In the genomic region with DNA sequence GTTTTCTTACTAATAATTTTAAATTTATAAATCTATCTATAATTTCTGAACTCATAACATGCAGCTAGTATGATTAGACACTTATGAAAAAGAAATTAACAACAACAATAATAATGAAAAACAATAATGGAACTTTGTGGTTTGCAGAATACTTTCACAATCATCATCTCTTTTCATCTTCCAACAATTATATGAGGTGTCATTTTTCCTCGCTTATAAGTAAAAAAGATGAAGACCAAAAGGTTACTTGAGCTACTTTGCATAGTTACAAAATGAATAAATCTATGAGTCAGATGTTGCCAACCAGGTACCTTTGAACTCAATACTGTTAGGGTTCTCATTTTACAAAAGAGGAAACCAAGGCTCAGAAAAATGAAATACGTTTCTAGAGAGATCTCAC, we compare ENCODE assay signal across 1 cellular context.
TF ChIP-seq lines count a peak whose summit lies in the region.

No MANE protein-coding gene starts in this region.

TF ChIP-seq in GM12878, 131 proteins besides CTCF, POLR2A, EP300 and RAD21 (continued from another document and continues in another):
- TF ChIP-seq CBFB (IDR thresholded peaks at IDR 0.05; ENCODE audit: low read depth) (no peak), ZNF24 (IDR thresholded peaks at IDR 0.05) (no peak), ZNF384 (IDR thresholded peaks at IDR 0.05; ENCODE audit: borderline replicate concordance, low read depth, low read length) (no peak), MYB (IDR thresholded peaks at IDR 0.05; ENCODE audit: borderline replicate concordance, low read depth, low read length) (no peak), BCL11A (IDR thresholded peaks at IDR 0.05; ENCODE audit: low read depth, low read length) (peak; percentile 59), CHD4 (IDR thresholded peaks at IDR 0.05) (no peak), NFIC (IDR thresholded peaks at IDR 0.05; ENCODE audit: low read depth, low read length) (peak; percentile 80), TCF12 (IDR thresholded peaks at IDR 0.05; ENCODE audit: low read depth, low read length) (no peak), MTA3 (IDR thresholded peaks at IDR 0.05; ENCODE audit: borderline replicate concordance, low read length) (no peak), TCF3 (IDR thresholded peaks at IDR 0.05; ENCODE audit: borderline replicate concordance, insufficient read depth, low read depth, low read length) (no peak), CEBPB (IDR thresholded peaks at IDR 0.05; ENCODE audit: borderline replicate concordance in 1 of 2, low read depth in 2 of 2, low read length in 2 of 2) (no peak), FOS (IDR thresholded peaks at IDR 0.05; ENCODE audit: borderline replicate concordance, extremely low read depth, insufficient read length) (no peak), RUNX3 (IDR thresholded peaks at IDR 0.05; ENCODE audit: low read length) (peak; percentile 84), STAT1 (conservative IDR thresholded peaks at IDR 0.05) (no peak), RCOR1 (conservative IDR thresholded peaks at IDR 0.05; ENCODE audit: low read depth, low read length) (no peak), SUZ12 (IDR thresholded peaks at IDR 0.05; ENCODE audit: unreplicated experiment) (no peak), DPF2 (IDR thresholded peaks at IDR 0.05) (peak; percentile 84), HDAC2 (IDR thresholded peaks at IDR 0.05) (no peak), IRF4 (IDR thresholded peaks at IDR 0.05; ENCODE audit: low read depth, low read length) (peak; percentile 46; the same call in 1 of the 2 replicates), WRNIP1 (IDR thresholded peaks at IDR 0.05; ENCODE audit: borderline replicate concordance, low read depth, low read length) (no peak), BRCA1 (IDR thresholded peaks at IDR 0.05; ENCODE audit: low read depth, low read length) (no peak), BHLHE40 (IDR thresholded peaks at IDR 0.05; ENCODE audit: borderline replicate concordance in 1 of 2, low read depth in 2 of 2, low read length in 1 of 2) (peak; percentile 9 to 15; a peak in 1 of 4 replicates), JUNB (IDR thresholded peaks at IDR 0.05) (peak; percentile 90), CBX5 (IDR thresholded peaks at IDR 0.05; ENCODE audit: low read depth) (no peak), CHD2 (IDR thresholded peaks at IDR 0.05; ENCODE audit: borderline replicate concordance, low read depth, low read length) (no peak), TARDBP (IDR thresholded peaks at IDR 0.05; ENCODE audit: borderline replicate concordance) (no peak), ZNF217 (IDR thresholded peaks at IDR 0.05) (peak; percentile 76), PML (IDR thresholded peaks at IDR 0.05; ENCODE audit: low read length) (no peak), SRF (IDR thresholded peaks at IDR 0.05; ENCODE audit: low read depth in 2 of 2, low read length in 2 of 2) (no peak), ESRRA (IDR thresholded peaks at IDR 0.05; ENCODE audit: low read length) (no peak), PAX5 (IDR thresholded peaks at IDR 0.05; ENCODE audit: borderline replicate concordance, low read depth, low read length) (no peak), NFYA (IDR thresholded peaks at IDR 0.05; ENCODE audit: borderline replicate concordance, low read depth, low read length) (no peak), MXI1 (IDR thresholded peaks at IDR 0.05; ENCODE audit: low read depth, low read length) (no peak), ATF7 (IDR thresholded peaks at IDR 0.05; ENCODE audit: low read depth) (peak; percentile 78), EGR1 (IDR thresholded peaks at IDR 0.05; ENCODE audit: borderline replicate concordance in 1 of 2, low read depth in 2 of 2, low read length in 2 of 2) (no peak), HCFC1 (IDR thresholded peaks at IDR 0.05; ENCODE audit: low read length) (no peak), MEF2A (IDR thresholded peaks at IDR 0.05; ENCODE audit: insufficient read depth, low read depth, low read length) (0 out of 2 replicates have a peak, but pooled peaks have one; percentile 54), JUND (IDR thresholded peaks at IDR 0.05; ENCODE audit: low read depth, low read length) (no peak)
- TF ChIP-seq, protein P1, sequence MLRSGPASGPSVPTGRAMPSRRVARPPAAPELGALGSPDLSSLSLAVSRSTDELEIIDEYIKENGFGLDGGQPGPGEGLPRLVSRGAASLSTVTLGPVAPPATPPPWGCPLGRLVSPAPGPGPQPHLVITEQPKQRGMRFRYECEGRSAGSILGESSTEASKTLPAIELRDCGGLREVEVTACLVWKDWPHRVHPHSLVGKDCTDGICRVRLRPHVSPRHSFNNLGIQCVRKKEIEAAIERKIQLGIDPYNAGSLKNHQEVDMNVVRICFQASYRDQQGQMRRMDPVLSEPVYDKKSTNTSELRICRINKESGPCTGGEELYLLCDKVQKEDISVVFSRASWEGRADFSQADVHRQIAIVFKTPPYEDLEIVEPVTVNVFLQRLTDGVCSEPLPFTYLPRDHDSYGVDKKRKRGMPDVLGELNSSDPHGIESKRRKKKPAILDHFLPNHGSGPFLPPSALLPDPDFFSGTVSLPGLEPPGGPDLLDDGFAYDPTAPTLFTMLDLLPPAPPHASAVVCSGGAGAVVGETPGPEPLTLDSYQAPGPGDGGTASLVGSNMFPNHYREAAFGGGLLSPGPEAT (IDR thresholded peaks at IDR 0.05; ENCODE audit: low read depth): 0 out of 2 replicates have a peak, but pooled peaks have one; percentile 16
- TF ChIP-seq, protein P2, sequence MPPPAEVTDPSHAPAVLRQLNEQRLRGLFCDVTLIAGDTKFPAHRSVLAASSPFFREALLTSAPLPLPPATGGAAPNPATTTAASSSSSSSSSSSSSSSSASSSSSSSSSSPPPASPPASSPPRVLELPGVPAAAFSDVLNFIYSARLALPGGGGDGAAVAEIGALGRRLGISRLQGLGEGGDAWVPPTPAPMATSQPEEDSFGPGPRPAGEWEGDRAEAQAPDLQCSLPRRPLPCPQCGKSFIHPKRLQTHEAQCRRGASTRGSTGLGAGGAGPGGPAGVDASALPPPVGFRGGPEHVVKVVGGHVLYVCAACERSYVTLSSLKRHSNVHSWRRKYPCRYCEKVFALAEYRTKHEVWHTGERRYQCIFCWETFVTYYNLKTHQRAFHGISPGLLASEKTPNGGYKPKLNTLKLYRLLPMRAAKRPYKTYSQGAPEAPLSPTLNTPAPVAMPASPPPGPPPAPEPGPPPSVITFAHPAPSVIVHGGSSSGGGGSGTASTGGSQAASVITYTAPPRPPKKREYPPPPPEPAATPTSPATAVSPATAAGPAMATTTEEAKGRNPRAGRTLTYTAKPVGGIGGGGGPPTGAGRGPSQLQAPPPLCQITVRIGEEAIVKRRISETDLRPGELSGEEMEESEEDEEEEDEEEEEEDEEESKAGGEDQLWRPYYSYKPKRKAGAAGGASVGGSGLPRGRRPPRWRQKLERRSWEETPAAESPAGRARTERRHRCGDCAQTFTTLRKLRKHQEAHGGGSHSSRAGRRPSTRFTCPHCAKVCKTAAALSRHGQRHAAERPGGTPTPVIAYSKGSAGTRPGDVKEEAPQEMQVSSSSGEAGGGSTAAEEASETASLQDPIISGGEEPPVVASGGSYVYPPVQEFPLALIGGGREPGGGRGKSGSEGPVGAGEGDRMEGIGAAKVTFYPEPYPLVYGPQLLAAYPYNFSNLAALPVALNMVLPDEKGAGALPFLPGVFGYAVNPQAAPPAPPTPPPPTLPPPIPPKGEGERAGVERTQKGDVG (CRISPR knock-in tag; IDR thresholded peaks at IDR 0.05): no peak
- TF ChIP-seq, protein P3, sequence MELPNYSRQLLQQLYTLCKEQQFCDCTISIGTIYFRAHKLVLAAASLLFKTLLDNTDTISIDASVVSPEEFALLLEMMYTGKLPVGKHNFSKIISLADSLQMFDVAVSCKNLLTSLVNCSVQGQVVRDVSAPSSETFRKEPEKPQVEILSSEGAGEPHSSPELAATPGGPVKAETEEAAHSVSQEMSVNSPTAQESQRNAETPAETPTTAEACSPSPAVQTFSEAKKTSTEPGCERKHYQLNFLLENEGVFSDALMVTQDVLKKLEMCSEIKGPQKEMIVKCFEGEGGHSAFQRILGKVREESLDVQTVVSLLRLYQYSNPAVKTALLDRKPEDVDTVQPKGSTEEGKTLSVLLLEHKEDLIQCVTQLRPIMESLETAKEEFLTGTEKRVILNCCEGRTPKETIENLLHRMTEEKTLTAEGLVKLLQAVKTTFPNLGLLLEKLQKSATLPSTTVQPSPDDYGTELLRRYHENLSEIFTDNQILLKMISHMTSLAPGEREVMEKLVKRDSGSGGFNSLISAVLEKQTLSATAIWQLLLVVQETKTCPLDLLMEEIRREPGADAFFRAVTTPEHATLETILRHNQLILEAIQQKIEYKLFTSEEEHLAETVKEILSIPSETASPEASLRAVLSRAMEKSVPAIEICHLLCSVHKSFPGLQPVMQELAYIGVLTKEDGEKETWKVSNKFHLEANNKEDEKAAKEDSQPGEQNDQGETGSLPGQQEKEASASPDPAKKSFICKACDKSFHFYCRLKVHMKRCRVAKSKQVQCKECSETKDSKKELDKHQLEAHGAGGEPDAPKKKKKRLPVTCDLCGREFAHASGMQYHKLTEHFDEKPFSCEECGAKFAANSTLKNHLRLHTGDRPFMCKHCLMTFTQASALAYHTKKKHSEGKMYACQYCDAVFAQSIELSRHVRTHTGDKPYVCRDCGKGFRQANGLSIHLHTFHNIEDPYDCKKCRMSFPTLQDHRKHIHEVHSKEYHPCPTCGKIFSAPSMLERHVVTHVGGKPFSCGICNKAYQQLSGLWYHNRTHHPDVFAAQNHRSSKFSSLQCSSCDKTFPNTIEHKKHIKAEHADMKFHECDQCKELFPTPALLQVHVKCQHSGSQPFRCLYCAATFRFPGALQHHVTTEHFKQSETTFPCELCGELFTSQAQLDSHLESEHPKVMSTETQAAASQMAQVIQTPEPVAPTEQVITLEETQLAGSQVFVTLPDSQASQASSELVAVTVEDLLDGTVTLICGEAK (IDR thresholded peaks at IDR 0.05; ENCODE audit: borderline replicate concordance): no peak
- TF ChIP-seq, protein P4, sequence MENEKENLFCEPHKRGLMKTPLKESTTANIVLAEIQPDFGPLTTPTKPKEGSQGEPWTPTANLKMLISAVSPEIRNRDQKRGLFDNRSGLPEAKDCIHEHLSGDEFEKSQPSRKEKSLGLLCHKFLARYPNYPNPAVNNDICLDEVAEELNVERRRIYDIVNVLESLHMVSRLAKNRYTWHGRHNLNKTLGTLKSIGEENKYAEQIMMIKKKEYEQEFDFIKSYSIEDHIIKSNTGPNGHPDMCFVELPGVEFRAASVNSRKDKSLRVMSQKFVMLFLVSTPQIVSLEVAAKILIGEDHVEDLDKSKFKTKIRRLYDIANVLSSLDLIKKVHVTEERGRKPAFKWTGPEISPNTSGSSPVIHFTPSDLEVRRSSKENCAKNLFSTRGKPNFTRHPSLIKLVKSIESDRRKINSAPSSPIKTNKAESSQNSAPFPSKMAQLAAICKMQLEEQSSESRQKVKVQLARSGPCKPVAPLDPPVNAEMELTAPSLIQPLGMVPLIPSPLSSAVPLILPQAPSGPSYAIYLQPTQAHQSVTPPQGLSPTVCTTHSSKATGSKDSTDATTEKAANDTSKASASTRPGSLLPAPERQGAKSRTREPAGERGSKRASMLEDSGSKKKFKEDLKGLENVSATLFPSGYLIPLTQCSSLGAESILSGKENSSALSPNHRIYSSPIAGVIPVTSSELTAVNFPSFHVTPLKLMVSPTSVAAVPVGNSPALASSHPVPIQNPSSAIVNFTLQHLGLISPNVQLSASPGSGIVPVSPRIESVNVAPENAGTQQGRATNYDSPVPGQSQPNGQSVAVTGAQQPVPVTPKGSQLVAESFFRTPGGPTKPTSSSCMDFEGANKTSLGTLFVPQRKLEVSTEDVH (IDR thresholded peaks at IDR 0.05; ENCODE audit: low read depth, partially characterized antibody): no peak
- TF ChIP-seq, protein P5, sequence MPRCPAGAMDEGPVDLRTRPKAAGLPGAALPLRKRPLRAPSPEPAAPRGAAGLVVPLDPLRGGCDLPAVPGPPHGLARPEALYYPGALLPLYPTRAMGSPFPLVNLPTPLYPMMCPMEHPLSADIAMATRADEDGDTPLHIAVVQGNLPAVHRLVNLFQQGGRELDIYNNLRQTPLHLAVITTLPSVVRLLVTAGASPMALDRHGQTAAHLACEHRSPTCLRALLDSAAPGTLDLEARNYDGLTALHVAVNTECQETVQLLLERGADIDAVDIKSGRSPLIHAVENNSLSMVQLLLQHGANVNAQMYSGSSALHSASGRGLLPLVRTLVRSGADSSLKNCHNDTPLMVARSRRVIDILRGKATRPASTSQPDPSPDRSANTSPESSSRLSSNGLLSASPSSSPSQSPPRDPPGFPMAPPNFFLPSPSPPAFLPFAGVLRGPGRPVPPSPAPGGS (IDR thresholded peaks at IDR 0.05; ENCODE audit: borderline replicate concordance, insufficient read depth, low read depth, low read length, poor library complexity, severe bottlenecking): peak; percentile 27
- TF ChIP-seq, protein P6, sequence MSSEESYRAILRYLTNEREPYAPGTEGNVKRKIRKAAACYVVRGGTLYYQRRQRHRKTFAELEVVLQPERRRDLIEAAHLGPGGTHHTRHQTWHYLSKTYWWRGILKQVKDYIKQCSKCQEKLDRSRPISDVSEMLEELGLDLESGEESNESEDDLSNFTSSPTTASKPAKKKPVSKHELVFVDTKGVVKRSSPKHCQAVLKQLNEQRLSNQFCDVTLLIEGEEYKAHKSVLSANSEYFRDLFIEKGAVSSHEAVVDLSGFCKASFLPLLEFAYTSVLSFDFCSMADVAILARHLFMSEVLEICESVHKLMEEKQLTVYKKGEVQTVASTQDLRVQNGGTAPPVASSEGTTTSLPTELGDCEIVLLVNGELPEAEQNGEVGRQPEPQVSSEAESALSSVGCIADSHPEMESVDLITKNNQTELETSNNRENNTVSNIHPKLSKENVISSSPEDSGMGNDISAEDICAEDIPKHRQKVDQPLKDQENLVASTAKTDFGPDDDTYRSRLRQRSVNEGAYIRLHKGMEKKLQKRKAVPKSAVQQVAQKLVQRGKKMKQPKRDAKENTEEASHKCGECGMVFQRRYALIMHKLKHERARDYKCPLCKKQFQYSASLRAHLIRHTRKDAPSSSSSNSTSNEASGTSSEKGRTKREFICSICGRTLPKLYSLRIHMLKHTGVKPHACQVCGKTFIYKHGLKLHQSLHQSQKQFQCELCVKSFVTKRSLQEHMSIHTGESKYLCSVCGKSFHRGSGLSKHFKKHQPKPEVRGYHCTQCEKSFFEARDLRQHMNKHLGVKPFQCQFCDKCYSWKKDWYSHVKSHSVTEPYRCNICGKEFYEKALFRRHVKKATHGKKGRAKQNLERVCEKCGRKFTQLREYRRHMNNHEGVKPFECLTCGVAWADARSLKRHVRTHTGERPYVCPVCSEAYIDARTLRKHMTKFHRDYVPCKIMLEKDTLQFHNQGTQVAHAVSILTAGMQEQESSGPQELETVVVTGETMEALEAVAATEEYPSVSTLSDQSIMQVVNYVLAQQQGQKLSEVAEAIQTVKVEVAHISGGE (CRISPR knock-in tag; IDR thresholded peaks at IDR 0.05): no peak
- TF ChIP-seq, protein P7, sequence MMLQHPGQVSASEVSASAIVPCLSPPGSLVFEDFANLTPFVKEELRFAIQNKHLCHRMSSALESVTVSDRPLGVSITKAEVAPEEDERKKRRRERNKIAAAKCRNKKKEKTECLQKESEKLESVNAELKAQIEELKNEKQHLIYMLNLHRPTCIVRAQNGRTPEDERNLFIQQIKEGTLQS (IDR thresholded peaks at IDR 0.05; ENCODE audit: borderline replicate concordance, extremely low read depth, low read depth, low read length): no peak
- TF ChIP-seq, protein P8, sequence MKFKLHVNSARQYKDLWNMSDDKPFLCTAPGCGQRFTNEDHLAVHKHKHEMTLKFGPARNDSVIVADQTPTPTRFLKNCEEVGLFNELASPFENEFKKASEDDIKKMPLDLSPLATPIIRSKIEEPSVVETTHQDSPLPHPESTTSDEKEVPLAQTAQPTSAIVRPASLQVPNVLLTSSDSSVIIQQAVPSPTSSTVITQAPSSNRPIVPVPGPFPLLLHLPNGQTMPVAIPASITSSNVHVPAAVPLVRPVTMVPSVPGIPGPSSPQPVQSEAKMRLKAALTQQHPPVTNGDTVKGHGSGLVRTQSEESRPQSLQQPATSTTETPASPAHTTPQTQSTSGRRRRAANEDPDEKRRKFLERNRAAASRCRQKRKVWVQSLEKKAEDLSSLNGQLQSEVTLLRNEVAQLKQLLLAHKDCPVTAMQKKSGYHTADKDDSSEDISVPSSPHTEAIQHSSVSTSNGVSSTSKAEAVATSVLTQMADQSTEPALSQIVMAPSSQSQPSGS (IDR thresholded peaks at IDR 0.05; ENCODE audit: low read length): peak; percentile 74
